In the genomic region with DNA sequence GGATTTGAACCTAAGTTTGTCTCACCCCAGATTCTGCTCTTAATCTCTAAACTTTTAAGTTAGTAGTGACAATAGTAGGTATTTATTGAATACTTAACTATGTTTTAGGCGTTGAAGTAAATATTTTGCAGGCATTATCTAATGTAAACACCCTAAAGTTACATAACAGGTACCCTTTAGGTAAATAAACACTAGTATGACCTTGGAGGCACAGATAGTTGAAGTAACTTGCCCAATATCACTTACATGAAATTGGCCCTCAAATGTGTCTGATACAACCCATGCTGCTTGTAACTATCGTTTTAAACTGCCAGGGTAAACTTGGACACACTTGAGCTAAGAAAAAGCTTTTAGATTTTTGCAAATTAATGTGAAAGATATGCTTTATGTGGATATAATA, we compare ENCODE assay signal across 26 cellular contexts.
"Had no signal": no experiment of that assay in that cellular context is flagged by ENCODE, and none has a peak within 500 bp of the region (broad histone marks: within the 10 kb centered on the region; RNA-seq: fewer than 3 reads in every experiment).

No MANE protein-coding gene starts in this region.

- FAIRE-seq: colon, frontal cortex, small intestine had no signal

- H3K27me3 ChIP-seq: neutrophil, sigmoid colon, uterus had no signal

- H3K4me1 ChIP-seq: prostate gland, sigmoid colon, uterus had no signal

- DNase-seq: activated B cell treated with CpG ODN at 0.5 μM for 24 hours; activated CD4-positive, alpha-beta T cell treated with anti-CD3 and anti-CD28 coated beads, Interleukin-2, amount 50 U/mL, for 1 hour; activated CD8-positive, alpha-beta T cell treated with anti-CD3 and anti-CD28 coated beads for 36 hours; activated naive CD4-positive, alpha-beta T cell; activated T-cell treated with anti-CD3 and anti-CD28 coated beads, Interleukin-2, amount 50 U/mL, for 48 hours; effector CD4-positive, alpha-beta T cell; glutamatergic neuron; islet precursor cell; left ventricle myocardium superior; mammary epithelial cell; naive B cell; nephron progenitor cell; retina; sigmoid colon; small intestine; stimulated activated CD4-positive, alpha-beta T cell treated with anti-CD3 and anti-CD28 coated beads, Interleukin-4, amount 100 ng/mL, for 24 hours; stimulated activated naive CD8-positive, alpha-beta T cell treated with anti-CD3 and anti-CD28 coated beads, Interleukin-15, amount 100 ng/mL, for 72 hours; substantia nigra; uterus had no signal

- H3K9me3 ChIP-seq: neutrophil, prostate gland, sigmoid colon, uterus had no signal

- H3K27ac ChIP-seq: epithelial cell of prostate, neutrophil, prostate gland, sigmoid colon, uterus had no signal

- H3K36me3 ChIP-seq: neutrophil, prostate gland, sigmoid colon, uterus had no signal

- ATAC-seq: activated CD8-positive, alpha-beta T cell treated with anti-CD3 and anti-CD28 coated beads for 36 hours; activated naive CD4-positive, alpha-beta T cell treated with anti-CD3 and anti-CD28 coated beads, Interleukin-2, amount 50 U/mL, for 72 hours; left ventricle myocardium superior; stimulated activated effector memory CD8-positive, alpha-beta T cell treated with anti-CD3 and anti-CD28 coated beads, Interleukin-12 subunit alpha, Interleukin-12 subunit beta, amount 100 ng/mL, for 72 hours; stimulated activated naive CD8-positive, alpha-beta T cell treated with anti-CD3 and anti-CD28 coated beads, Interleukin-15, amount 100 ng/mL, for 72 hours had no signal

- H3K4me3 ChIP-seq: prostate gland, sigmoid colon, uterus had no signal
